In genomic region chr3:188295876-188296275, GRCh38 we compare ENCODE assay signal across 9 cellular contexts.
DNase-seq lines count a peak whose midpoint lies in the region; ATAC-seq and TF ChIP-seq lines count a peak whose summit lies in the region.
"Had no signal": no experiment of that assay in that cellular context is flagged by ENCODE, and none has a peak within 500 bp of the region (broad histone marks: within the 10 kb centered on the region; RNA-seq: fewer than 3 reads in every experiment).

No MANE protein-coding gene starts in this region.

- H3K36me3 ChIP-seq in GM23248 (ENCODE audit: low read depth) (no peaks in the 10 kb centered on the region), right lobe of liver (no peaks in the 10 kb centered on the region), spleen (no peaks in the 10 kb centered on the region)
- H3K36me3 ChIP-seq: thyroid gland had no signal

- H2AFZ ChIP-seq in GM23248: no peak overlapping the region

- intact Hi-C loops in right lobe of liver (cut with DNase I): no loop called here
- intact Hi-C loops in spleen (cut with DNase I; ENCODE audit: low total_unique reads): no loop called here

- no peak overlapping the region for H3K9ac ChIP-seq in GM23248

- peak overlapping the region; percentile 41 for H3K4me2 ChIP-seq in GM23248 (ENCODE audit: unreplicated experiment)

- H3K9me2 ChIP-seq in GM23248 (ENCODE audit: insufficient read depth): no peaks in the 10 kb centered on the region

- peak overlapping the region; percentile 79 for H3K27ac ChIP-seq in GM23248
- H3K27ac ChIP-seq in adipose tissue (ENCODE audit: low read depth, low read length): peak overlapping the region; percentile 71
- peak overlapping the region; percentile 47 to 92 (median 75) for H3K27ac ChIP-seq in right lobe of liver
- peak overlapping the region in 6 of 8 donors; percentile 3 to 76 (median 42) for H3K27ac ChIP-seq in spleen

- peaks cover 77% of the 10 kb centered on the region for H3K79me2 ChIP-seq in GM23248 (ENCODE audit: insufficient read depth)

- ATAC-seq in right lobe of liver (no peak), HG03025 (IDR thresholded peaks at IDR 0.05; ENCODE audit: low FRiP score, unreplicated experiment) (no peak)

- H3K4me1 ChIP-seq in GM23248 (ENCODE audit: insufficient read depth) (peaks cover 61% of the 10 kb centered on the region), right lobe of liver (peaks cover 0 to 64% (median 29%) of the 10 kb centered on the region in 4 donors), spleen (peaks cover 28 to 91% (median 49%) of the 10 kb centered on the region in 6 donors)

- H4K20me1 ChIP-seq in GM23248 (ENCODE audit: insufficient read depth): no peaks in the 10 kb centered on the region

- H3K9me3 ChIP-seq in GM23248 (ENCODE audit: low read depth): no peaks in the 10 kb centered on the region
- H3K9me3 ChIP-seq in right lobe of liver: no peaks in the 10 kb centered on the region
- no peaks in the 10 kb centered on the region for H3K9me3 ChIP-seq in spleen
- H3K9me3 ChIP-seq: thyroid gland had no signal

- in situ Hi-C loops in GM23248 (cut with MboI): no loop called here

- 98 to 100% methylated on average over 3 of the region's 3 CpGs for WGBS in GM23248 (ENCODE audit: low coverage in 1 of 2, low lambda C conversion rate in 2 of 2, missing lambda C conversion rate in 2 of 2), 2 experiments
- WGBS in adipose tissue, 3 donors: 85 to 96% (median 88%) methylated on average over 3 of the region's 3 CpGs
- 100% methylated on average over 3 of the region's 3 CpGs for WGBS in right lobe of liver (ENCODE audit: insufficient coverage, low coverage, low lambda C conversion rate, missing lambda C conversion rate)
- WGBS in spleen, 5 donors: 94 to 98% (median 96%) methylated on average over 3 of the region's 3 CpGs

- TF ChIP-seq POLR2A in right lobe of liver (IDR thresholded peaks at IDR 0.05) (no peak), spleen (IDR thresholded peaks at IDR 0.05) (no peak)

- H3K4me3 ChIP-seq in GM23248 (no peak overlapping the region), right lobe of liver (no peak overlapping the region), spleen (no peak overlapping the region)
- H3K4me3 ChIP-seq: thyroid gland had no signal

- peaks cover 43% of the 10 kb centered on the region for H3F3A ChIP-seq in GM23248 (ENCODE audit: insufficient read depth)

- no peaks in the 10 kb centered on the region for H3K27me3 ChIP-seq in GM23248 (replicated peaks; ENCODE audit: insufficient read depth)
- no peaks in the 10 kb centered on the region for H3K27me3 ChIP-seq in right lobe of liver
- H3K27me3 ChIP-seq in spleen (replicated peaks in 1 of 7): no peaks in the 10 kb centered on the region
- H3K27me3 ChIP-seq: thyroid gland had no signal

- DNase-seq in GM23248 (no peak), right lobe of liver (no peak), spleen (no peak), HT-29 (ENCODE audit: low spot score) (no peak), NCI-H2171 (lab: John Stamatoyannopoulos, UW) (no peak)
- DNase-seq: stimulated activated CD4-positive, alpha-beta T cell treated with anti-CD3 and anti-CD28 coated beads, Interleukin-4, amount 100 ng/mL, for 4 hours; thyroid gland had no signal

- TF ChIP-seq CTCF in right lobe of liver (IDR thresholded peaks at IDR 0.05) (no peak), spleen (IDR thresholded peaks at IDR 0.05 in 8 of 11, conservative IDR thresholded peaks at IDR 0.05 in 3 of 11) (no peak)
